ENCODE assay signal across 8 cellular contexts in the genomic region with DNA sequence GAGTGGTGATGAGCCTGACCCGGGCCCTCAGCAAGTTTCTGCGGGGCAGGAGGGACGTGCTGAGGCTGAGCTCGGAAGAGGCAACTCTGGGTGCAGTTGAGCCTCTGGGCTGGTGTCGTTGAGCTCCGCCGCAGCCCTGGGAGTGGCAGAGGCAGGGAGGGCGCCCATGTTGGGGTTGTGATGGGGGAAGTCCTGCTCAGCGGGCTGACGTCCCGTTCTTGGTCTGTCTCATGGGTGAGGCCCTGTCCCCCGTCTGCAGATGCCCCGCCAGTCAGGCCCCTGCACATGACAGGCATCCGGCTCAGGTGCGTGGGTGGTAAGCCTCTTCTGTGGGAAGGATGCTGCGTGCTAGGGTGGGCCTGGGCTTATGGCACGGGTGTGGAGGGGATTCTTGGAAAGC.
A peak's percentile ranks its signal among the peaks of the same experiment; 100 is the strongest.
DNase-seq lines count a peak whose midpoint lies in the region; ATAC-seq and TF ChIP-seq lines count a peak whose summit lies in the region.

No MANE protein-coding gene starts in this region.

- H3K27ac ChIP-seq in SK-N-SH (ENCODE audit: low read depth in 2 of 2, low read length in 1 of 2), result no peak overlapping the region; a peak in 1 of 4 replicates

- peaks cover 93% of the 10 kb centered on the region for H4K20me1 ChIP-seq in SK-N-SH (ENCODE audit: insufficient read depth)

- no peak for TF ChIP-seq EP300 in SK-N-SH (IDR thresholded peaks at IDR 0.05; ENCODE audit: borderline replicate concordance in 1 of 2, low read depth in 1 of 2, low read length in 1 of 2)

- no peaks in the 10 kb centered on the region for H3K27me3 ChIP-seq in SK-N-SH (ENCODE audit: insufficient read depth)

- H2AFZ ChIP-seq in SK-N-SH (ENCODE audit: low read depth), result no peak overlapping the region

- no peak overlapping the region for H3K4me3 ChIP-seq in SK-N-SH (ENCODE audit: low read depth in 2 of 2, low read length in 1 of 2)

- no peak for TF ChIP-seq CTCF in SK-N-SH (IDR thresholded peaks at IDR 0.05)

- no peaks in the 10 kb centered on the region for H3F3A ChIP-seq in SK-N-SH (replicated peaks; ENCODE audit: insufficient read depth)

- CTCF ChIA-PET in SK-N-SH (lab: Yijun Ruan, JAX), result interaction anchor here (1.4 kb wide), 1 partner anchor 12 kb away, joined by 6 read pairs; no protein-coding TSS in a partner anchor

- no peaks in the 10 kb centered on the region for H3K36me3 ChIP-seq in SK-N-SH (replicated peaks in 1 of 2; ENCODE audit: control insufficient read depth in 1 of 2, insufficient read depth in 2 of 2, low read length in 1 of 2)

- H3K79me2 ChIP-seq in SK-N-SH (ENCODE audit: insufficient read depth), result peaks cover 33% of the 10 kb centered on the region; the same call in 1 of the 2 replicates

- DNase-seq in GM19238 (ENCODE audit: insufficient read length, low spot score), result peak; percentile 59
- peak; percentile 92 for DNase-seq in activated effector memory CD4-positive, alpha-beta T cell treated with anti-CD3 and anti-CD28 coated beads, Interleukin-2, amount 50 U/mL, for 16 hours
- DNase-seq in stimulated activated CD8-positive, alpha-beta memory T cell treated with anti-CD3 and anti-CD28 coated beads, Interleukin-12 subunit alpha, Interleukin-12 subunit beta, amount 100 ng/mL, for 1 hour (ENCODE audit: low read depth), result peak; percentile 32
- DNase-seq in SK-N-SH, result no peak
- DNase-seq in dedifferentiated amniotic fluid mesenchymal stem cell (ENCODE audit: extremely low spot score), result no peak
- DNase-seq in islet precursor cell, result no peak

- no peak for TF ChIP-seq RAD21 in SK-N-SH (IDR thresholded peaks at IDR 0.05; ENCODE audit: low read length)

- peak; percentile 11 for ATAC-seq in HG03520 (IDR thresholded peaks at IDR 0.05; ENCODE audit: unreplicated experiment)
- ATAC-seq in GM19455 (IDR thresholded peaks at IDR 0.05; ENCODE audit: unreplicated experiment), result no peak

- H3K4me2 ChIP-seq in SK-N-SH, result no peak overlapping the region

- H3K9ac ChIP-seq in SK-N-SH, result no peak overlapping the region

- WGBS in SK-N-SH (ENCODE audit: low lambda C conversion rate), result 100% methylated on average over 4 of the region's 17 CpGs

- no peaks in the 10 kb centered on the region for H3K9me3 ChIP-seq in SK-N-SH

- no peaks in the 10 kb centered on the region for H3K9me2 ChIP-seq in SK-N-SH

- H3K4me1 ChIP-seq in SK-N-SH (ENCODE audit: control insufficient read depth in 1 of 2, insufficient read depth in 2 of 2, low read depth in 1 of 2, low read length in 1 of 2), result peaks cover 0 to 29% of the 10 kb centered on the region in 2 experiments; a peak in 1 of 4 replicates

- POLR2A ChIA-PET in SK-N-SH (lab: Yijun Ruan, JAX), result no interaction called here

TF ChIP-seq in SK-N-SH, 30 proteins besides CTCF, POLR2A, EP300 and RAD21:
- TF ChIP-seq SMC3 (IDR thresholded peaks at IDR 0.05; ENCODE audit: low read depth, low read length) (no peak), POLR2AphosphoS5 (IDR thresholded peaks at IDR 0.05; ENCODE audit: low read depth, low read length) (no peak), NFIC (IDR thresholded peaks at IDR 0.05; ENCODE audit: borderline replicate concordance) (no peak), GABPA (IDR thresholded peaks at IDR 0.05; ENCODE audit: low read depth) (no peak), FOXM1 (IDR thresholded peaks at IDR 0.05; ENCODE audit: low read depth) (no peak), TEAD4 (IDR thresholded peaks at IDR 0.05; ENCODE audit: borderline replicate concordance, insufficient read depth) (no peak), YY1 (IDR thresholded peaks at IDR 0.05; ENCODE audit: low read depth) (no peak), CHD2 (IDR thresholded peaks at IDR 0.05; ENCODE audit: low read length, partially characterized antibody) (no peak), NRF1 (IDR thresholded peaks at IDR 0.05; ENCODE audit: low read depth, low read length) (no peak), GATA2 (CRISPR knock-in tag; IDR thresholded peaks at IDR 0.05) (no peak), TCF12 (IDR thresholded peaks at IDR 0.05) (no peak)
- TF ChIP-seq, protein P1, sequence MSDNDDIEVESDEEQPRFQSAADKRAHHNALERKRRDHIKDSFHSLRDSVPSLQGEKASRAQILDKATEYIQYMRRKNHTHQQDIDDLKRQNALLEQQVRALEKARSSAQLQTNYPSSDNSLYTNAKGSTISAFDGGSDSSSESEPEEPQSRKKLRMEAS (IDR thresholded peaks at IDR 0.05; ENCODE audit: low read depth), result no peak
TF ChIP-seq in SK-N-SH: peak in this region for 0.

Comparison
In these comparisons a context has a peak if more than half of its experiments do, and no peak if none do; other contexts are left out.
1. DNase-seq: peak in GM19238 (single experiment), activated effector memory CD4-positive, alpha-beta T cell treated with anti-CD3 and anti-CD28 coated beads, Interleukin-2, amount 50 U/mL, for 16 hours (single experiment) and stimulated activated CD8-positive, alpha-beta memory T cell treated with anti-CD3 and anti-CD28 coated beads, Interleukin-12 subunit alpha, Interleukin-12 subunit beta, amount 100 ng/mL, for 1 hour (single experiment); none in SK-N-SH (single experiment), dedifferentiated amniotic fluid mesenchymal stem cell (single experiment) and islet precursor cell (single experiment).